18 cellular contexts compared by ENCODE assay signal in genomic region chr18:11587846-11588245, GRCh38. TPM values are rescaled to one million over a fixed set of nuclear protein-coding genes. Genes with fewer than 3 reads are reported as not detected.
DNase-seq lines count a peak whose midpoint lies in the region; ATAC-seq and TF ChIP-seq lines count a peak whose summit lies in the region.
"Had no signal": no experiment of that assay in that cellular context is flagged by ENCODE, and none has a peak within 500 bp of the region (broad histone marks: within the 10 kb centered on the region; RNA-seq: fewer than 3 reads in every experiment).

No MANE protein-coding gene starts in this region.

- H3K4me1 Mint-ChIP-seq in activated CD4-positive, alpha-beta T cell treated with anti-CD3 and anti-CD28 coated beads, Interleukin-2, amount 10 ng/mL, durations not matched to agents 7 days and 5 days, result peaks cover 30% of the 10 kb centered on the region
- peaks cover 23 to 25% (median 25%) of the 10 kb centered on the region in 3 donors for H3K4me1 Mint-ChIP-seq in T-cell
- peaks cover 18 to 30% of the 10 kb centered on the region in 2 donors for H3K4me1 Mint-ChIP-seq in immature natural killer cell

- peak overlapping the region; percentile 32 for H3K4me2 ChIP-seq in DND-41 (ENCODE audit: insufficient read depth, low read length)
- H3K4me2 ChIP-seq: GM23338 had no signal

- ATAC-seq in DND-41 (ENCODE audit: insufficient read depth, low read depth) (peak; percentile 95), T-cell (replicated peaks in 1 of 4) (peak in 3 of 4 experiments; percentile 27 to 56 (median 32)), GM21360 (IDR thresholded peaks at IDR 0.05; ENCODE audit: unreplicated experiment) (no peak)
- no peak for ATAC-seq in activated CD4-positive, CD25-positive, alpha-beta regulatory T cell treated with anti-CD3 and anti-CD28 coated beads, Interleukin-2, amount 50 U/mL, for 24 hours
- ATAC-seq: GM23338 had no signal

- H4K20me1 ChIP-seq in DND-41 (ENCODE audit: insufficient read depth, low read length), result no peaks in the 10 kb centered on the region

- TF ChIP-seq CTCF in DND-41 (IDR thresholded peaks at IDR 0.05; ENCODE audit: borderline replicate concordance, extremely low read depth, low read length, poor library complexity, severe bottlenecking), result peak; percentile 34

- H3K9me3 Mint-ChIP-seq in activated CD4-positive, alpha-beta T cell treated with anti-CD3 and anti-CD28 coated beads, Interleukin-2, amount 10 ng/mL, durations not matched to agents 7 days and 5 days, result no peaks in the 10 kb centered on the region
- H3K9me3 Mint-ChIP-seq in T-cell, result no peaks in the 10 kb centered on the region
- H3K9me3 Mint-ChIP-seq in immature natural killer cell, result peaks cover 0 to 2% (median 0%) of the 10 kb centered on the region in 6 donors

- H3K36me3 ChIP-seq in DND-41 (ENCODE audit: insufficient read depth, low read length), result no peaks in the 10 kb centered on the region
- H3K36me3 ChIP-seq: MG63 had no signal

- no peaks in the 10 kb centered on the region for H3K9me3 ChIP-seq in DND-41 (ENCODE audit: insufficient read depth, low read length, severe bottlenecking)
- H3K9me3 ChIP-seq: MG63 had no signal

- peaks cover 37% of the 10 kb centered on the region for H3K4me1 ChIP-seq in DND-41 (ENCODE audit: insufficient read depth, low read length)

- no peak overlapping the region for H3K4me3 Mint-ChIP-seq in activated CD4-positive, alpha-beta T cell treated with anti-CD3 and anti-CD28 coated beads, Interleukin-2, amount 10 ng/mL, durations not matched to agents 7 days and 5 days
- H3K4me3 Mint-ChIP-seq in T-cell (no peak overlapping the region), immature natural killer cell (peak overlapping the region in 3 of 5 donors; percentile 0 to 25 (median 8))
- H3K4me3 Mint-ChIP-seq: GM23338 had no signal

- no peaks in the 10 kb centered on the region for H3K27me3 ChIP-seq in DND-41 (ENCODE audit: insufficient read depth, low read length, poor library complexity)
- H3K27me3 ChIP-seq: MG63 had no signal

- H3K4me3 ChIP-seq in DND-41 (ENCODE audit: low read depth in 1 of 2, low read length in 2 of 2), result no peak overlapping the region
- H3K4me3 ChIP-seq: GM23338, MG63 had no signal

- peaks cover 28% of the 10 kb centered on the region for H3K27me3 Mint-ChIP-seq in activated CD4-positive, alpha-beta T cell treated with anti-CD3 and anti-CD28 coated beads, Interleukin-2, amount 10 ng/mL, durations not matched to agents 7 days and 5 days
- H3K27me3 Mint-ChIP-seq in T-cell (peaks cover 3 to 4% of the 10 kb centered on the region in 2 donors), immature natural killer cell (ENCODE audit: low read depth in 3 of 3) (peaks cover 0 to 9% (median 9%) of the 10 kb centered on the region in 3 donors)

- peak overlapping the region; percentile 74; the same call in 1 of the 2 replicates for H3K27ac ChIP-seq in DND-41 (ENCODE audit: low read length)
- H3K27ac ChIP-seq: C4-2B had no signal

- peak; percentile 39 for DNase-seq in activated CD4-positive, alpha-beta T cell treated with anti-CD3 and anti-CD28 coated beads, Interleukin-2, amount 10 ng/mL, durations not matched to agents 7 days and 5 days
- DNase-seq in activated CD4-positive, alpha-beta T cell treated with anti-CD3 and anti-CD28 coated beads, Interleukin-2, amount 50 U/mL, for 1 hour, result no peak
- DNase-seq in DND-41 (peak; percentile 60), T-cell (no peak), immature natural killer cell (peak; percentile 17 to 26 (median 23))
- DNase-seq in stimulated activated naive CD4-positive, alpha-beta T cell (lab: John Stamatoyannopoulos, UW), result no peak
- DNase-seq: MG63, NCI-H187 treated with DMSO at 0.1 percent for 48 hours, NCI-H2171, NCI-H510A, SHP77 had no signal

- H3K79me2 ChIP-seq in DND-41 (ENCODE audit: insufficient read depth, low read length), result no peaks in the 10 kb centered on the region

- peaks cover 3% of the 10 kb centered on the region for H3K36me3 Mint-ChIP-seq in activated CD4-positive, alpha-beta T cell treated with anti-CD3 and anti-CD28 coated beads, Interleukin-2, amount 10 ng/mL, durations not matched to agents 7 days and 5 days (ENCODE audit: low read depth)
- H3K36me3 Mint-ChIP-seq in T-cell (no peaks in the 10 kb centered on the region), immature natural killer cell (no peaks in the 10 kb centered on the region)

- CTCF ChIA-PET in activated CD4-positive, alpha-beta T cell treated with anti-CD3 and anti-CD28 coated beads, Interleukin-2, amount 10 ng/mL, durations not matched to agents 7 days and 5 days (lab: Charles Lee), result no interaction called here
- CTCF ChIA-PET in T-cell (lab: Charles Lee), result no interaction called here

- H2AFZ ChIP-seq in DND-41 (ENCODE audit: low read depth, low read length), result no peak overlapping the region

- POLR2A ChIA-PET in activated CD4-positive, alpha-beta T cell treated with anti-CD3 and anti-CD28 coated beads, Interleukin-2, amount 10 ng/mL, durations not matched to agents 7 days and 5 days (lab: Charles Lee), result no interaction called here
- POLR2A ChIA-PET in T-cell (lab: Charles Lee), result no interaction called here

- H3K27ac Mint-ChIP-seq in activated CD4-positive, alpha-beta T cell treated with anti-CD3 and anti-CD28 coated beads, Interleukin-2, amount 10 ng/mL, durations not matched to agents 7 days and 5 days, result peak overlapping the region; percentile 10
- H3K27ac Mint-ChIP-seq in T-cell, result peak overlapping the region in 1 of 2 donors; percentile 45
- H3K27ac Mint-ChIP-seq in immature natural killer cell, result no peak overlapping the region
- H3K27ac Mint-ChIP-seq: GM23338 had no signal

- H3K9ac ChIP-seq in DND-41 (ENCODE audit: low read depth, low read length), result no peak overlapping the region; the same call in 1 of the 2 replicates

RNA-seq across cellular contexts. Expression of gene SLC35G4, which starts 21.6 kb away (rescaled TPM):
- not detected for total RNA-seq in activated CD4-positive, alpha-beta T cell treated with anti-CD3 and anti-CD28 coated beads, Interleukin-2, amount 10 ng/mL, durations not matched to agents 7 days and 5 days
- not detected for total RNA-seq in T-cell
- not detected for polyA plus RNA-seq in immature natural killer cell
- total RNA-seq: A172, G401, GM23338, HT1080 had no signal
- polyA plus RNA-seq: GM23338 had no signal

Comparison
In these comparisons a context has a peak if more than half of its experiments do, and no peak if none do; other contexts are left out.
1. DNase-seq: peak in activated CD4-positive, alpha-beta T cell treated with anti-CD3 and anti-CD28 coated beads, Interleukin-2, amount 10 ng/mL, durations not matched to agents 7 days and 5 days (single experiment), DND-41 (single experiment) and immature natural killer cell (3 of 3); none in activated CD4-positive, alpha-beta T cell treated with anti-CD3 and anti-CD28 coated beads, Interleukin-2, amount 50 U/mL, for 1 hour (single experiment), T-cell (0 of 34) and stimulated activated naive CD4-positive, alpha-beta T cell (0 of 6).
2. H3K4me3 Mint-ChIP-seq: peak in immature natural killer cell (3 of 5); none in activated CD4-positive, alpha-beta T cell treated with anti-CD3 and anti-CD28 coated beads, Interleukin-2, amount 10 ng/mL, durations not matched to agents 7 days and 5 days (single experiment) and T-cell (0 of 3).
3. ATAC-seq: peak in DND-41 (single experiment) and T-cell (3 of 4); none in GM21360 (single experiment) and activated CD4-positive, CD25-positive, alpha-beta regulatory T cell treated with anti-CD3 and anti-CD28 coated beads, Interleukin-2, amount 50 U/mL, for 24 hours (0 of 2).